9 cellular contexts compared by ENCODE assay signal in genomic region chrX:13087322-13088154, GRCh38. TPM values are rescaled to one million over a fixed set of nuclear protein-coding genes. Genes with fewer than 3 reads are reported as not detected.
DNase-seq lines count a peak whose midpoint lies in the region; ATAC-seq and TF ChIP-seq lines count a peak whose summit lies in the region.
"Had no signal": no experiment of that assay in that cellular context is flagged by ENCODE, and none has a peak within 500 bp of the region (broad histone marks: within the 10 kb centered on the region; RNA-seq: fewer than 3 reads in every experiment).

No MANE protein-coding gene starts in this region.

- ATAC-seq in DND-41 (ENCODE audit: insufficient read depth, low read depth) (peak; percentile 62), GM21423 (IDR thresholded peaks at IDR 0.05; ENCODE audit: unreplicated experiment) (peak; percentile 50)
- ATAC-seq: HCT116 had no signal

- H3K4me3 ChIP-seq in DND-41 (ENCODE audit: low read depth in 1 of 2, low read length in 2 of 2), result peak overlapping the region in 1 of 2 experiments; percentile 54; a peak in 3 of 4 replicates

- H3K27ac ChIP-seq in DND-41 (ENCODE audit: low read length), result peak overlapping the region; percentile 99

- peak overlapping the region; percentile 89 to 97 (median 93) for H3K27ac Mint-ChIP-seq in IgD-negative memory B cell

- no peaks in the 10 kb centered on the region for H4K20me1 ChIP-seq in DND-41 (ENCODE audit: insufficient read depth, low read length)

- H3K79me2 ChIP-seq in DND-41 (ENCODE audit: insufficient read depth, low read length), result peaks cover 52% of the 10 kb centered on the region

- H3K4me2 ChIP-seq in DND-41 (ENCODE audit: insufficient read depth, low read length), result peak overlapping the region; percentile 57

- peak overlapping the region; percentile 73 for H3K9ac ChIP-seq in DND-41 (ENCODE audit: low read depth, low read length)

- H3K27me3 Mint-ChIP-seq in IgD-negative memory B cell, result peaks cover 15% of the 10 kb centered on the region

- peaks cover 42 to 71% (median 59%) of the 10 kb centered on the region in 3 donors for H3K4me1 Mint-ChIP-seq in IgD-negative memory B cell

- H3K4me3 Mint-ChIP-seq in IgD-negative memory B cell, result peak overlapping the region; percentile 72 to 88 (median 77)

- H3K9me3 ChIP-seq in DND-41 (ENCODE audit: insufficient read depth, low read length, severe bottlenecking), result no peaks in the 10 kb centered on the region

- H3K36me3 Mint-ChIP-seq in IgD-negative memory B cell, result no peaks in the 10 kb centered on the region

- no peaks in the 10 kb centered on the region for H3K36me3 ChIP-seq in DND-41 (ENCODE audit: insufficient read depth, low read length)

- no peak overlapping the region for H2AFZ ChIP-seq in DND-41 (ENCODE audit: low read depth, low read length)

- H3K9me3 Mint-ChIP-seq in IgD-negative memory B cell, result peaks cover 0 to 2% (median under 1%) of the 10 kb centered on the region in 3 donors

- no peaks in the 10 kb centered on the region for H3K27me3 ChIP-seq in DND-41 (ENCODE audit: insufficient read depth, low read length, poor library complexity)

- peaks cover 98% of the 10 kb centered on the region for H3K4me1 ChIP-seq in DND-41 (ENCODE audit: insufficient read depth, low read length)

- peak; percentile 79 for DNase-seq in DND-41
- DNase-seq in activated CD4-positive, alpha-beta T cell treated with anti-CD3 and anti-CD28 coated beads for 48 hours, result peak; percentile 67
- peak; percentile 41 for DNase-seq in germinal center (ENCODE audit: low spot score)
- DNase-seq in DMS153 treated with DMSO at 0.1 percent for 48 hours (lab: John Stamatoyannopoulos, UW; ENCODE audit: unreplicated experiment), result no peak
- DNase-seq in NCI-H524 (lab: John Stamatoyannopoulos, UW), result no peak
- DNase-seq in COLO668 (lab: John Stamatoyannopoulos, UW; ENCODE audit: unreplicated experiment), result no peak

- no peak for TF ChIP-seq CTCF in DND-41 (IDR thresholded peaks at IDR 0.05; ENCODE audit: borderline replicate concordance, extremely low read depth, low read length, poor library complexity, severe bottlenecking)

RNA-seq across cellular contexts. Expression of gene FAM9C, which starts 43.1 kb away (rescaled TPM):
- not detected for polyA plus RNA-seq in IgD-negative memory B cell

Comparison
In these comparisons a context has a peak if more than half of its experiments do, and no peak if none do; other contexts are left out.
1. DNase-seq: peak in DND-41 (single experiment), activated CD4-positive, alpha-beta T cell treated with anti-CD3 and anti-CD28 coated beads for 48 hours (single experiment) and germinal center (single experiment); none in DMS153 treated with DMSO at 0.1 percent for 48 hours (single experiment), NCI-H524 (0 of 2) and COLO668 (single experiment).